Comparison of ENCODE assay signal across 1 cellular context in the genomic region with DNA sequence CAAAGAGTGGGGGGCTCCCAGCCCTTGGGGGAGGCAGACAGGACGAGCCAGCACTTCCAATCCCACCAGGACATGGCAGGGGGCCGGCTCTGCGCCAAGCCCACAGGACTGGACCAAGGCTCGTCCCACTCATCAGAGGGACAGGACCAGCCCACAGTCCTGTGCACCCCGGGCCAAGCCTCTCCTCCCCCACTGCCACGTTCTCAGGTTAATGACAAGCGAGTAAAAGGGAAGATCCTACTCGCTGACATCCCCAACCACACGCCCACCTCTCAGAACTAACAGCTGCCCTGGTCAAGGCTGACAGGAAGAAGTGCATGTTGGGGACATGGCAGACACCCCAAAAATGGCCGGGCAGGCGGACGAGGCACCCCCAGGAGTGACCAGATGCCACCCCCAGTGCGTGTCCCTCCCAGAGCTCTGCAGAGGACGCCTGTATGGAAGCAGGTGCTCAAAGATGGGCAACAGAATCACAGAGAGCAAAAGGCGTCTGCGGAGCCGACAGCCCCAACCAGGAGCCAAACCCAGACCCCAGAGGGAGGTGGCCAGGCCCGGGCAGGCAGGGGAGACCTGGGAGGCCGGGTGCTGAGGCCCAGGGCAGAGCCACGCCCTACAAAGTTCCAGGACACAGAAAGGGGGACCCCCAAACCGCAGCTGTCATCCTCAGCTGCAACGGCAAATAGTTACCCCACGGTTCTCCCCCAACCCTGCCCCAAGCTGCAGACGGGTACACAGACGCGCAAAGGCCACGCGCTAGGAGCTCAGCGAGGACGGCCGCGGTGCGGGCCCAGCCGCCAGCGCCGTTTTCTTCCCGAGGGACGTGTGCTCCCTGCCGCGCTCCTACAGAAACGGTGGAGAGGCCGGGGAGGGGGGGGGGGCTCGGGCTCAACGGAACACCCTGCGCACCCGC.
TF ChIP-seq lines count a peak whose summit lies in the region.

No MANE protein-coding gene starts in this region.

TF ChIP-seq in H1, 55 proteins besides CTCF, POLR2A, EP300 and RAD21:
- no peak for TF ChIP-seq EZH2 (IDR thresholded peaks at IDR 0.05; ENCODE audit: low read depth, low read length, severe bottlenecking)
- TF ChIP-seq HDAC6 (IDR thresholded peaks at IDR 0.05; ENCODE audit: low read depth, low read length): no peak
- no peak for TF ChIP-seq SP1 (IDR thresholded peaks at IDR 0.05; ENCODE audit: low read depth, low read length)
- no peak for TF ChIP-seq TAF1 (IDR thresholded peaks at IDR 0.05; ENCODE audit: low read depth, low read length)
- TF ChIP-seq SIRT6 (IDR thresholded peaks at IDR 0.05; ENCODE audit: low read length): no peak
- no peak for TF ChIP-seq NANOG (IDR thresholded peaks at IDR 0.05; ENCODE audit: insufficient read depth, low read depth, low read length, poor library complexity, severe bottlenecking)
